ENCODE assay signal across 13 cellular contexts in the genomic region with DNA sequence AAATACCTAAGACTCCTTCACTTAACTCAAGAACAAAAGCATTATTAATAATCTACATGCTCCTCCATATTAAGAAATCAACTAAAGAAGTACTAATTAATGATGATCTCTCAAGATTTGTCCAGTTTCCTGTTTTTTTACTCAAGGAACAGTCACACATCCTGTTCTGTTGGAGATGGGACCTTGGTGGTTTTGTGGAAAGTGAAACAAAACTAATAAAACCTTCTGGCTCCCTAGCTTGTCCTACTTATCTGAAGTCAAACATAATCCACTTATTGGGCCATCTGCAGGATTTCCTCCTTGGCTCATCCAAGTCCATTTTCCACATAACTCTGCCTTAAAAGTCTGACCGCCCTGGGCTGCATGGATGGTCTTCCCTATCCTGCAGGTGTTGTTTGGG.
DNase-seq lines count a peak whose midpoint lies in the region; ATAC-seq, FAIRE-seq and TF ChIP-seq lines count a peak whose summit lies in the region.
"Had no signal": no experiment of that assay in that cellular context is flagged by ENCODE, and none has a peak within 500 bp of the region (broad histone marks: within the 10 kb centered on the region; RNA-seq: fewer than 3 reads in every experiment).

No MANE protein-coding gene starts in this region.

- H3K9me3 Mint-ChIP-seq in activated CD8-positive, alpha-beta T cell treated with anti-CD3 and anti-CD28 coated beads, Interleukin-2, amount 10 ng/mL, durations not matched to agents 7 days and 5 days (ENCODE audit: insufficient read depth): no peaks in the 10 kb centered on the region

- H3K9me3 ChIP-seq in prostate gland: no peaks in the 10 kb centered on the region

- no peak overlapping the region for H3K4me3 ChIP-seq in prostate gland

- H3K27ac ChIP-seq in prostate gland: peak overlapping the region; percentile 74 to 84

- no peaks in the 10 kb centered on the region for H3K36me3 ChIP-seq in prostate gland

- DNase-seq in D721Med (ENCODE audit: insufficient read length, low spot score) (no peak), MV-4-11 (lab: John Stamatoyannopoulos, UW) (peak; percentile 97), prostate gland (ENCODE audit: low spot score) (no peak), HPDE6-E6E7 (ENCODE audit: extremely low spot score) (no peak)
- no peak for DNase-seq in activated CD8-positive, alpha-beta T cell treated with anti-CD3 and anti-CD28 coated beads, Interleukin-2, amount 10 ng/mL, durations not matched to agents 7 days and 5 days
- DNase-seq: activated CD4-positive, alpha-beta T cell treated with anti-CD3 and anti-CD28 coated beads for 1 hour; activated naive CD4-positive, alpha-beta T cell; Calu3; HCEC 1CT; IMR-90; kidney had no signal

- H3K36me3 Mint-ChIP-seq in activated CD8-positive, alpha-beta T cell treated with anti-CD3 and anti-CD28 coated beads, Interleukin-2, amount 10 ng/mL, durations not matched to agents 7 days and 5 days (ENCODE audit: low read depth): no peaks in the 10 kb centered on the region

- H3K4me1 ChIP-seq in prostate gland (replicated peaks): peaks cover 21% of the 10 kb centered on the region

- POLR2A ChIA-PET in activated CD8-positive, alpha-beta T cell treated with anti-CD3 and anti-CD28 coated beads, Interleukin-2, amount 10 ng/mL, durations not matched to agents 7 days and 5 days (lab: Charles Lee): no interaction called here

- no peak for ATAC-seq in activated CD8-positive, alpha-beta T cell treated with anti-CD3 and anti-CD28 coated beads, Interleukin-2, amount 10 ng/mL, durations not matched to agents 7 days and 5 days
- ATAC-seq in GM19035 (IDR thresholded peaks at IDR 0.05; ENCODE audit: unreplicated experiment) (no peak), HG03039 (IDR thresholded peaks at IDR 0.05; ENCODE audit: unreplicated experiment) (no peak)

- FAIRE-seq in D721Med (lab: Jason Lieb, UNC): peak; percentile 72
- FAIRE-seq: kidney had no signal

- intact Hi-C loops in prostate gland (cut with DNase I): no loop called here

- TF ChIP-seq CTCF in D721Med (IDR thresholded peaks at IDR 0.05; ENCODE audit: insufficient read depth, missing control alignments) (no peak), prostate gland (IDR thresholded peaks at IDR 0.05) (no peak)

- CTCF ChIA-PET in activated CD8-positive, alpha-beta T cell treated with anti-CD3 and anti-CD28 coated beads, Interleukin-2, amount 10 ng/mL, durations not matched to agents 7 days and 5 days (lab: Charles Lee): interaction anchor here (1.0 to 4.3 kb wide), 3 partner anchors 18 to 97 kb away, joined by 3 to 23 read pairs (median 13); no protein-coding TSS in a partner anchor

- no peaks in the 10 kb centered on the region for H3K27me3 ChIP-seq in prostate gland (replicated peaks; ENCODE audit: insufficient read depth)

- peaks cover 56% of the 10 kb centered on the region for H3K4me1 Mint-ChIP-seq in activated CD8-positive, alpha-beta T cell treated with anti-CD3 and anti-CD28 coated beads, Interleukin-2, amount 10 ng/mL, durations not matched to agents 7 days and 5 days (ENCODE audit: low read depth)

- TF ChIP-seq POLR2A in prostate gland (IDR thresholded peaks at IDR 0.05): no peak

- peak overlapping the region; percentile 53 for H3K4me3 Mint-ChIP-seq in activated CD8-positive, alpha-beta T cell treated with anti-CD3 and anti-CD28 coated beads, Interleukin-2, amount 10 ng/mL, durations not matched to agents 7 days and 5 days

- H3K27me3 Mint-ChIP-seq in activated CD8-positive, alpha-beta T cell treated with anti-CD3 and anti-CD28 coated beads, Interleukin-2, amount 10 ng/mL, durations not matched to agents 7 days and 5 days (ENCODE audit: low read depth): no peaks in the 10 kb centered on the region

- WGBS in prostate gland: 48% methylated on average over 1 of the region's 1 CpG

- H3K27ac Mint-ChIP-seq in activated CD8-positive, alpha-beta T cell treated with anti-CD3 and anti-CD28 coated beads, Interleukin-2, amount 10 ng/mL, durations not matched to agents 7 days and 5 days: peak overlapping the region; percentile 63
